Comparison of ENCODE assay signal across 1 cellular context in the genomic region with DNA sequence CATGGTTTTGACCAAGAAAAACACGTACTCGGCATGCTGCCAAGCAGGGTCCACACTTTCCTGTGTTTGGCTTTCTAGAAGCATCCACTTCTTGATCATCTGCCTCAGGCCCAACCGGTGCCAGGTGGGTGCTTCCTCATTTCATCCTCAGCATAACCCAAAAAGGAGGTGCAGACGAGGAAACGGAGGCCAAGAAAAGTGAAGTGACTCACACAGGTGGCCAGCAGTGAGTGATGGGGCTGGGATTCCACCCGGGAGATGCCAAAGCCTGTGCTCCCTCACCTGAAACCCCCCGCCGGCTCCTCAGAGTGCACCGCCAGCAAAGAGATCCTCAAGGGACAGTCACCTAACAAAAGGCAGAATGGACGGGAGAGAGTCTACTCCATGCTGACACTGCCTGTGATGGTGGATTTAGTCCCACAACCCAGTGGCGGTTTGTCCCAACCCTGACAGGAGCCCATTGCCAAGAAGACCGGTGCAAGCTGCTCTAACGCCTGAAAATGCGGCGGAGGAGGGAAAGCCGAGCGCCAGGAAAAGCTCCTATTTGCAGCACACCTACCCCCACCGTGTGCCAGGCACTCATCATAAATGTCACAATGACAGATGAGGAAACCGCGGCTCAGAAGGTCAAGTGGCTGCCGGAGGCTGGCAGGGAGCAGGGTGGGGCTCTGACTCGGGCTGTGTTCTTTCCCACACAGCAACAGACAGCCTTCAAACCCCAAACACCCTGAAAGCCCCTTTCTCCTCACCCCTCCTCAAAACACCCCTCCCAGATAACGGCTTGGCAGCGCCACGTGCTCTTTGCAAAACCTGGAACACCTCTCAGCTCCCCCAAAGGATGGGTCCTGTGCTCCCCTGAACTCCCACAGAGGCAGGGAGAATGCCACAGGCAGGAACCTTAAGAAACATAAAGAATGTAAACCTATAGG.
TF ChIP-seq lines count a peak whose summit lies in the region.

No MANE protein-coding gene starts in this region.

TF ChIP-seq in HEK293, 187 proteins besides CTCF, POLR2A, EP300 and RAD21 (continued from another document):
- TF ChIP-seq KLF17 (tag by site-specific recombination; IDR thresholded peaks at IDR 0.05): peak; percentile 95
- no peak for TF ChIP-seq ZNF211 (tag by site-specific recombination; IDR thresholded peaks at IDR 0.05; ENCODE audit: low read depth)
- TF ChIP-seq PBX3 (CRISPR knock-in tag; IDR thresholded peaks at IDR 0.05): no peak
- no peak for TF ChIP-seq ZNF791 (tag by site-specific recombination; IDR thresholded peaks at IDR 0.05)
- peak; percentile 19 for TF ChIP-seq GLIS2 (tag by site-specific recombination; IDR thresholded peaks at IDR 0.05)
- TF ChIP-seq, protein P1, sequence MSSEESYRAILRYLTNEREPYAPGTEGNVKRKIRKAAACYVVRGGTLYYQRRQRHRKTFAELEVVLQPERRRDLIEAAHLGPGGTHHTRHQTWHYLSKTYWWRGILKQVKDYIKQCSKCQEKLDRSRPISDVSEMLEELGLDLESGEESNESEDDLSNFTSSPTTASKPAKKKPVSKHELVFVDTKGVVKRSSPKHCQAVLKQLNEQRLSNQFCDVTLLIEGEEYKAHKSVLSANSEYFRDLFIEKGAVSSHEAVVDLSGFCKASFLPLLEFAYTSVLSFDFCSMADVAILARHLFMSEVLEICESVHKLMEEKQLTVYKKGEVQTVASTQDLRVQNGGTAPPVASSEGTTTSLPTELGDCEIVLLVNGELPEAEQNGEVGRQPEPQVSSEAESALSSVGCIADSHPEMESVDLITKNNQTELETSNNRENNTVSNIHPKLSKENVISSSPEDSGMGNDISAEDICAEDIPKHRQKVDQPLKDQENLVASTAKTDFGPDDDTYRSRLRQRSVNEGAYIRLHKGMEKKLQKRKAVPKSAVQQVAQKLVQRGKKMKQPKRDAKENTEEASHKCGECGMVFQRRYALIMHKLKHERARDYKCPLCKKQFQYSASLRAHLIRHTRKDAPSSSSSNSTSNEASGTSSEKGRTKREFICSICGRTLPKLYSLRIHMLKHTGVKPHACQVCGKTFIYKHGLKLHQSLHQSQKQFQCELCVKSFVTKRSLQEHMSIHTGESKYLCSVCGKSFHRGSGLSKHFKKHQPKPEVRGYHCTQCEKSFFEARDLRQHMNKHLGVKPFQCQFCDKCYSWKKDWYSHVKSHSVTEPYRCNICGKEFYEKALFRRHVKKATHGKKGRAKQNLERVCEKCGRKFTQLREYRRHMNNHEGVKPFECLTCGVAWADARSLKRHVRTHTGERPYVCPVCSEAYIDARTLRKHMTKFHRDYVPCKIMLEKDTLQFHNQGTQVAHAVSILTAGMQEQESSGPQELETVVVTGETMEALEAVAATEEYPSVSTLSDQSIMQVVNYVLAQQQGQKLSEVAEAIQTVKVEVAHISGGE (tag by site-specific recombination; conservative IDR thresholded peaks at IDR 0.05; ENCODE audit: low read depth): peak; percentile 57; the same call in 1 of the 2 replicates
- TF ChIP-seq, protein P2, sequence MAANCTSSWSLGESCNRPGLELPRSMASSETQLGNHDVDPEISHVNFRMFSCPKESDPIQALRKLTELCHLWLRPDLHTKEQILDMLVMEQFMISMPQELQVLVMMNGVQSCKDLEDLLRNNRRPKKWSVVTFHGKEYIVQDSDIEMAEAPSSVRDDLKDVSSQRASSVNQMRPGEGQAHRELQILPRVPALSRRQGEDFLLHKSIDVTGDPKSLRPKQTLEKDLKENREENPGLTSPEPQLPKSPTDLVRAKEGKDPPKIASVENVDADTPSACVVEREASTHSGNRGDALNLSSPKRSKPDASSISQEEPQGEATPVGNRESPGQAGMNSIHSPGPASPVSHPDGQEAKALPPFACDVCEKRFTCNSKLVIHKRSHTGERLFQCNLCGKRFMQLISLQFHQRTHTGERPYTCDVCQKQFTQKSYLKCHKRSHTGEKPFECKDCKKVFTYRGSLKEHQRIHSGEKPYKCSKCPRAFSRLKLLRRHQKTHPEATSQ (tag by site-specific recombination; IDR thresholded peaks at IDR 0.05): no peak
- no peak; the same call in none of the 2 replicates for TF ChIP-seq ZNF10 (tag by site-specific recombination; IDR thresholded peaks at IDR 0.05)
- TF ChIP-seq ZFHX2 (tag by site-specific recombination; conservative IDR thresholded peaks at IDR 0.05): peak; percentile 57
- TF ChIP-seq ZNF214 (tag by site-specific recombination; IDR thresholded peaks at IDR 0.05; ENCODE audit: borderline replicate concordance): no peak
- TF ChIP-seq, protein P3, sequence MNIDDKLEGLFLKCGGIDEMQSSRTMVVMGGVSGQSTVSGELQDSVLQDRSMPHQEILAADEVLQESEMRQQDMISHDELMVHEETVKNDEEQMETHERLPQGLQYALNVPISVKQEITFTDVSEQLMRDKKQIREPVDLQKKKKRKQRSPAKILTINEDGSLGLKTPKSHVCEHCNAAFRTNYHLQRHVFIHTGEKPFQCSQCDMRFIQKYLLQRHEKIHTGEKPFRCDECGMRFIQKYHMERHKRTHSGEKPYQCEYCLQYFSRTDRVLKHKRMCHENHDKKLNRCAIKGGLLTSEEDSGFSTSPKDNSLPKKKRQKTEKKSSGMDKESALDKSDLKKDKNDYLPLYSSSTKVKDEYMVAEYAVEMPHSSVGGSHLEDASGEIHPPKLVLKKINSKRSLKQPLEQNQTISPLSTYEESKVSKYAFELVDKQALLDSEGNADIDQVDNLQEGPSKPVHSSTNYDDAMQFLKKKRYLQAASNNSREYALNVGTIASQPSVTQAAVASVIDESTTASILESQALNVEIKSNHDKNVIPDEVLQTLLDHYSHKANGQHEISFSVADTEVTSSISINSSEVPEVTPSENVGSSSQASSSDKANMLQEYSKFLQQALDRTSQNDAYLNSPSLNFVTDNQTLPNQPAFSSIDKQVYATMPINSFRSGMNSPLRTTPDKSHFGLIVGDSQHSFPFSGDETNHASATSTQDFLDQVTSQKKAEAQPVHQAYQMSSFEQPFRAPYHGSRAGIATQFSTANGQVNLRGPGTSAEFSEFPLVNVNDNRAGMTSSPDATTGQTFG (tag by site-specific recombination; IDR thresholded peaks at IDR 0.05; ENCODE audit: borderline replicate concordance): no peak
- TF ChIP-seq ZNF558 (tag by site-specific recombination; IDR thresholded peaks at IDR 0.05): no peak
- no peak for TF ChIP-seq ZNF837 (tag by site-specific recombination; IDR thresholded peaks at IDR 0.05)
- peak; percentile 78 for TF ChIP-seq ZNF341 (tag by site-specific recombination; IDR thresholded peaks at IDR 0.05; ENCODE audit: low read depth)
- no peak for TF ChIP-seq ZNF157 (tag by site-specific recombination; IDR thresholded peaks at IDR 0.05)
- TF ChIP-seq ZNF16 (tag by site-specific recombination; IDR thresholded peaks at IDR 0.05; ENCODE audit: low read depth): no peak
TF ChIP-seq in HEK293: peak in this region for 64.
